ENCODE assay signal across 30 cellular contexts in genomic region chr9:116430849-116431248, GRCh38.
"Had no signal": no experiment of that assay in that cellular context is flagged by ENCODE, and none has a peak within 500 bp of the region (broad histone marks: within the 10 kb centered on the region; RNA-seq: fewer than 3 reads in every experiment).

No MANE protein-coding gene starts in this region.

- H3K9me3 ChIP-seq: body of pancreas, esophagus squamous epithelium, gastroesophageal sphincter had no signal

- H3K4me1 ChIP-seq: body of pancreas, esophagus squamous epithelium, gastroesophageal sphincter had no signal

- H3K27me3 ChIP-seq: body of pancreas, esophagus squamous epithelium, gastroesophageal sphincter had no signal

- H3K27me3 Mint-ChIP-seq: activated CD4-positive, alpha-beta memory T cell treated with anti-CD3 and anti-CD28 coated beads for 36 hours; activated CD4-positive, alpha-beta T cell treated with anti-CD3 and anti-CD28 coated beads for 36 hours; activated CD4-positive, alpha-beta T cell treated with anti-CD3 and anti-CD28 coated beads, Interleukin-2, amount 10 ng/mL, durations not matched to agents 24 days and 14 days; activated CD8-positive, alpha-beta memory T cell treated with anti-CD3 and anti-CD28 coated beads, Interleukin-2, amount 10 ng/mL, durations not matched to agents 7 days and 5 days; activated naive CD8-positive, alpha-beta T cell had no signal

- H3K9me3 Mint-ChIP-seq: activated CD4-positive, alpha-beta memory T cell treated with anti-CD3 and anti-CD28 coated beads for 36 hours; activated CD4-positive, alpha-beta T cell treated with anti-CD3 and anti-CD28 coated beads, Interleukin-2, amount 10 ng/mL, durations not matched to agents 24 days and 14 days; activated T-helper 1 cell treated with anti-CD3 and anti-CD28 coated beads, Interleukin-12 subunit alpha, Interleukin-12 subunit beta, Interleukin-2, Interleukin-4 antibody, amounts not matched to agents 30 ng/mL and 10 ng/mL and 1 ng/mL, durations not matched to agents 14 hours and 24 hours and 36 hours; activated T-helper 2 cell treated with anti-CD3 and anti-CD28 coated beads, Interferon-gamma antibody, Interleukin-2, Interleukin-4, amounts not matched to agents 10 μg/mL and 5 μg/mL and 100 μg/mL, durations not matched to agents 14 hours and 24 hours and 36 hours had no signal

- H3K27ac ChIP-seq: body of pancreas, epithelial cell of prostate, esophagus squamous epithelium, gastroesophageal sphincter had no signal

- ATAC-seq: activated CD4-positive, alpha-beta T cell treated with anti-CD3 and anti-CD28 coated beads for 36 hours; activated CD8-positive, alpha-beta memory T cell treated with anti-CD3 and anti-CD28 coated beads, Interleukin-2, amount 10 ng/mL, durations not matched to agents 7 days and 5 days; activated CD8-positive, alpha-beta T cell treated with anti-CD3 and anti-CD28 coated beads, Interleukin-2, amount 10 ng/mL, durations not matched to agents 7 days and 5 days; body of pancreas; gastroesophageal sphincter had no signal

- H3K4me3 ChIP-seq: body of pancreas, esophagus squamous epithelium, gastroesophageal sphincter had no signal

- H3K36me3 ChIP-seq: esophagus squamous epithelium had no signal

- DNase-seq: activated CD4-positive, alpha-beta memory T cell treated with anti-CD3 and anti-CD28 coated beads for 36 hours; activated CD4-positive, alpha-beta T cell treated with anti-CD3 and anti-CD28 coated beads for 36 hours; activated CD4-positive, alpha-beta T cell treated with anti-CD3 and anti-CD28 coated beads, Interleukin-2, amount 10 ng/mL, durations not matched to agents 24 days and 14 days; activated CD4-positive, CD25-positive, alpha-beta regulatory T cell; activated CD4-positive, CD25-positive, alpha-beta regulatory T cell treated with anti-CD3 and anti-CD28 coated beads, Interleukin-2, amount 50 U/mL, for 72 hours; activated CD8-positive, alpha-beta memory T cell treated with anti-CD3 and anti-CD28 coated beads, Interleukin-2, amount 10 ng/mL, durations not matched to agents 7 days and 5 days; activated CD8-positive, alpha-beta memory T cell treated with anti-CD3 and anti-CD28 coated beads, Interleukin-2, amount 50 U/mL, for 4 hours; activated CD8-positive, alpha-beta T cell treated with anti-CD3 and anti-CD28 coated beads, Interleukin-2, amount 10 ng/mL, durations not matched to agents 7 days and 5 days; activated effector memory CD4-positive, alpha-beta T cell treated with anti-CD3 and anti-CD28 coated beads, Interleukin-2, amount 50 U/mL, for 16 hours; activated naive CD4-positive, alpha-beta T cell treated with anti-CD3 and anti-CD28 coated beads, Interleukin-2, amount 50 U/mL, for 16 hours; activated T-cell treated with anti-CD3 and anti-CD28 coated beads, Interleukin-2, amount 50 U/mL, for 1 hour; activated T-cell treated with anti-CD3 and anti-CD28 coated beads, Interleukin-2, amount 50 U/mL, for 48 hours; amygdala; aorta; body of pancreas; caudate nucleus; cortex of kidney; dermis blood vessel endothelial cell; effector CD8-positive, alpha-beta T cell; esophagus squamous epithelium; foreskin melanocyte; T-helper 2 cell had no signal

- H3K4me3 Mint-ChIP-seq: activated CD4-positive, alpha-beta memory T cell treated with anti-CD3 and anti-CD28 coated beads for 36 hours; activated CD4-positive, alpha-beta T cell treated with anti-CD3 and anti-CD28 coated beads for 36 hours; activated CD4-positive, alpha-beta T cell treated with anti-CD3 and anti-CD28 coated beads, Interleukin-2, amount 10 ng/mL, durations not matched to agents 24 days and 14 days; activated CD8-positive, alpha-beta memory T cell treated with anti-CD3 and anti-CD28 coated beads, Interleukin-2, amount 10 ng/mL, durations not matched to agents 7 days and 5 days; activated CD8-positive, alpha-beta T cell treated with anti-CD3 and anti-CD28 coated beads, Interleukin-2, amount 10 ng/mL, durations not matched to agents 7 days and 5 days; activated naive CD8-positive, alpha-beta T cell; activated T-helper 1 cell treated with anti-CD3 and anti-CD28 coated beads, Interleukin-12 subunit alpha, Interleukin-12 subunit beta, Interleukin-2, Interleukin-4 antibody, amounts not matched to agents 30 ng/mL and 10 ng/mL and 1 ng/mL, durations not matched to agents 14 hours and 24 hours and 36 hours had no signal

- FAIRE-seq: colon, endometrium, endothelial cell of umbilical vein had no signal

- H3K27ac Mint-ChIP-seq: activated CD4-positive, alpha-beta memory T cell treated with anti-CD3 and anti-CD28 coated beads for 36 hours; activated CD4-positive, alpha-beta T cell treated with anti-CD3 and anti-CD28 coated beads for 36 hours; activated CD4-positive, alpha-beta T cell treated with anti-CD3 and anti-CD28 coated beads, Interleukin-2, amount 10 ng/mL, durations not matched to agents 24 days and 14 days; activated CD8-positive, alpha-beta memory T cell treated with anti-CD3 and anti-CD28 coated beads, Interleukin-2, amount 10 ng/mL, durations not matched to agents 7 days and 5 days; activated CD8-positive, alpha-beta T cell treated with anti-CD3 and anti-CD28 coated beads, Interleukin-2, amount 10 ng/mL, durations not matched to agents 7 days and 5 days; activated naive CD8-positive, alpha-beta T cell; activated T-helper 1 cell treated with anti-CD3 and anti-CD28 coated beads, Interleukin-12 subunit alpha, Interleukin-12 subunit beta, Interleukin-2, Interleukin-4 antibody, amounts not matched to agents 30 ng/mL and 10 ng/mL and 1 ng/mL, durations not matched to agents 14 hours and 24 hours and 36 hours; activated T-helper 2 cell treated with anti-CD3 and anti-CD28 coated beads, Interferon-gamma antibody, Interleukin-2, Interleukin-4, amounts not matched to agents 10 μg/mL and 5 μg/mL and 100 μg/mL, durations not matched to agents 14 hours and 24 hours and 36 hours had no signal

- H3K4me1 Mint-ChIP-seq: activated CD4-positive, alpha-beta T cell treated with anti-CD3 and anti-CD28 coated beads for 36 hours; activated CD4-positive, alpha-beta T cell treated with anti-CD3 and anti-CD28 coated beads, Interleukin-2, amount 10 ng/mL, durations not matched to agents 24 days and 14 days; activated CD8-positive, alpha-beta memory T cell treated with anti-CD3 and anti-CD28 coated beads, Interleukin-2, amount 10 ng/mL, durations not matched to agents 7 days and 5 days had no signal
